In genomic region chr9:114894206-114894605, GRCh38 we compare ENCODE assay signal across 12 cellular contexts. TPM values are rescaled to one million over a fixed set of nuclear protein-coding genes. Genes with fewer than 3 reads are reported as not detected.
DNase-seq lines count a peak whose midpoint lies in the region; ATAC-seq, FAIRE-seq and TF ChIP-seq lines count a peak whose summit lies in the region.
"Had no signal": no experiment of that assay in that cellular context is flagged by ENCODE, and none has a peak within 500 bp of the region (broad histone marks: within the 10 kb centered on the region; RNA-seq: fewer than 3 reads in every experiment).

No MANE protein-coding gene starts in this region.

- intact Hi-C loops in PC-3 (cut with micrococcal nuclease): no loop called here

- H3K27me3 Mint-ChIP-seq in T-helper 2 cell treated with Interferon-gamma antibody and Interleukin-4, amounts not matched to agents 5 μg/mL and 100 μg/mL, for 36 hours (ENCODE audit: low read depth): no peaks in the 10 kb centered on the region
- H3K27me3 Mint-ChIP-seq: brain had no signal

- H2BK15ac ChIP-seq in H1 (ENCODE audit: low read length): no peak overlapping the region

- no peak overlapping the region for H3K23ac ChIP-seq in H1 (ENCODE audit: insufficient read length)

- H3K9me3 Mint-ChIP-seq in T-helper 2 cell treated with Interferon-gamma antibody and Interleukin-4, amounts not matched to agents 5 μg/mL and 100 μg/mL, for 36 hours: peaks cover 15% of the 10 kb centered on the region

- no peaks in the 10 kb centered on the region for H3K23me2 ChIP-seq in H1 (ENCODE audit: low read depth, low read length)

- POLR2A ChIA-PET in PC-3 (lab: Charles Lee; ENCODE audit: unreplicated experiment): no interaction called here
- POLR2A ChIA-PET in H1 (lab: Charles Lee; ENCODE audit: partially characterized antibody): no interaction called here
- POLR2A ChIA-PET in GM10248 (lab: Yijun Ruan, JAX): no interaction called here

- no peak for TF ChIP-seq RAD21 in H1 (IDR thresholded peaks at IDR 0.05 in 1 of 2, conservative IDR thresholded peaks at IDR 0.05 in 1 of 2; ENCODE audit: low read depth in 2 of 2, low read length in 2 of 2)

- no peaks in the 10 kb centered on the region for H3K36me3 ChIP-seq in PC-3 (ENCODE audit: low read depth, low read length)
- H3K36me3 ChIP-seq in H1 (ENCODE audit: control insufficient read depth in 2 of 4, insufficient read depth in 4 of 4, low read length in 3 of 4): no peaks in the 10 kb centered on the region
- H3K36me3 ChIP-seq: heart left ventricle, uterus had no signal

- H3K27ac ChIP-seq in PC-3 (ENCODE audit: low read length) (peak overlapping the region; percentile 89), H1 (ENCODE audit: low read depth, low read length) (no peak overlapping the region)
- H3K27ac ChIP-seq: uterus had no signal

- peaks cover 44% of the 10 kb centered on the region for H3K36me3 Mint-ChIP-seq in T-helper 2 cell treated with Interferon-gamma antibody and Interleukin-4, amounts not matched to agents 5 μg/mL and 100 μg/mL, for 36 hours (ENCODE audit: low read depth)
- H3K36me3 Mint-ChIP-seq: brain had no signal

- TF ChIP-seq CTCF in PC-3 (conservative IDR thresholded peaks at IDR 0.05; ENCODE audit: low read depth, low read length) (no peak), H1 (IDR thresholded peaks at IDR 0.05; ENCODE audit: control extremely low read depth in 1 of 3, insufficient read depth in 1 of 3, low read depth in 1 of 3, low read length in 3 of 3) (no peak), GM10248 (IDR thresholded peaks at IDR 0.05; ENCODE audit: control extremely low read depth, extremely low read depth, low read depth, missing control alignments) (no peak)

- H3K27ac Mint-ChIP-seq in T-helper 2 cell treated with Interferon-gamma antibody and Interleukin-4, amounts not matched to agents 5 μg/mL and 100 μg/mL, for 36 hours: peak overlapping the region; percentile 5

- H3K9me3 ChIP-seq in PC-3 (ENCODE audit: low read length) (no peaks in the 10 kb centered on the region), H1 (ENCODE audit: insufficient read depth in 2 of 2, low read depth in 1 of 2, low read length in 1 of 2) (no peaks in the 10 kb centered on the region)
- H3K9me3 ChIP-seq: uterus had no signal

- no peaks in the 10 kb centered on the region for H3K79me1 ChIP-seq in H1 (ENCODE audit: low read depth, low read length)

- WGBS in H1 (ENCODE audit: extremely low coverage in 1 of 2, insufficient coverage in 1 of 2, insufficient read length in 1 of 2, insufficient replicate concordance in 2 of 2, low coverage in 1 of 2, low lambda C conversion rate in 2 of 2, missing lambda C conversion rate in 1 of 2), 2 experiments: 90% methylated on average over 3 of the region's 3 CpGs; no CpG with 5 or more reads in 1 of the 2 experiments

- H3K14ac ChIP-seq in H1 (ENCODE audit: insufficient read length): no peak overlapping the region

- no peaks in the 10 kb centered on the region for H3F3A ChIP-seq in PC-3 (ENCODE audit: low read length, unreplicated experiment)

- no peaks in the 10 kb centered on the region for H3K79me2 ChIP-seq in PC-3 (ENCODE audit: low read length)
- H3K79me2 ChIP-seq in H1 (ENCODE audit: control insufficient read depth in 1 of 2, insufficient read depth in 2 of 2, low read length in 2 of 2): no peaks in the 10 kb centered on the region

- no peak overlapping the region for H2BK5ac ChIP-seq in H1 (ENCODE audit: low read depth, low read length)

- H4K5ac ChIP-seq in H1 (ENCODE audit: insufficient read length, low read depth, low read length): no peak overlapping the region

- H3K18ac ChIP-seq in H1 (ENCODE audit: extremely low read depth, low read length): no peak overlapping the region

- peaks cover 47% of the 10 kb centered on the region for H3K4me1 Mint-ChIP-seq in T-helper 2 cell treated with Interferon-gamma antibody and Interleukin-4, amounts not matched to agents 5 μg/mL and 100 μg/mL, for 36 hours (ENCODE audit: low read depth)

- no peak overlapping the region for H4K91ac ChIP-seq in H1 (replicated peaks; ENCODE audit: insufficient read length, low read length)

- H3K4me3 ChIP-seq in PC-3 (ENCODE audit: low read length) (no peak overlapping the region), H1 (ENCODE audit: extremely low read depth in 1 of 4, insufficient read depth in 2 of 4, low read depth in 3 of 4, low read length in 4 of 4) (no peak overlapping the region)
- H3K4me3 ChIP-seq: heart left ventricle, uterus had no signal

- no peak for FAIRE-seq in H1 (lab: Jason Lieb, UNC)

- no peak for TF ChIP-seq EP300 in H1 (IDR thresholded peaks at IDR 0.05; ENCODE audit: borderline replicate concordance in 1 of 2, low read depth in 2 of 2, low read length in 2 of 2)

- no peak overlapping the region for H4K8ac ChIP-seq in H1 (ENCODE audit: extremely low read depth, insufficient read depth, low read length)

- H4K20me1 ChIP-seq in PC-3 (ENCODE audit: low read length) (no peaks in the 10 kb centered on the region), H1 (replicated peaks in 1 of 2; ENCODE audit: control insufficient read depth in 1 of 2, insufficient read depth in 2 of 2, low read length in 2 of 2) (no peaks in the 10 kb centered on the region)

- ATAC-seq in PC-3 (peak; percentile 23; the same call in 1 of the 2 replicates), GM18861 (IDR thresholded peaks at IDR 0.05; ENCODE audit: unreplicated experiment) (no peak)

- H3K4me3 Mint-ChIP-seq in T-helper 2 cell treated with Interferon-gamma antibody and Interleukin-4, amounts not matched to agents 5 μg/mL and 100 μg/mL, for 36 hours: no peak overlapping the region
- H3K4me3 Mint-ChIP-seq: brain had no signal

- no TSS peak for BruUV-seq in PC-3 (replicated peaks; lab: Mats Ljungman, UMichigan)

- H2BK120ac ChIP-seq in H1 (replicated peaks; ENCODE audit: low read depth, low read length): no peak overlapping the region

- no peaks in the 10 kb centered on the region for H3K27me3 ChIP-seq in PC-3 (ENCODE audit: low read length)
- no peaks in the 10 kb centered on the region for H3K27me3 ChIP-seq in H1 (replicated peaks in 1 of 4; ENCODE audit: control insufficient read depth in 3 of 4, extremely low read depth in 1 of 4, insufficient read depth in 3 of 4, low read length in 3 of 4)
- H3K27me3 ChIP-seq: heart left ventricle, uterus had no signal

- CTCF ChIA-PET in PC-3 (lab: Charles Lee) (no interaction called here), H1 (lab: Charles Lee; ENCODE audit: partially characterized antibody) (interaction anchor here (1.8 kb wide), 1 partner anchor 16 kb away, joined by 4 read pairs; no protein-coding TSS in a partner anchor), GM10248 (lab: Yijun Ruan, JAX) (interaction anchor here (0.8 to 1.5 kb wide), 5 partner anchors 10 to 213 kb away, joined by 3 to 7 read pairs (median 4); no protein-coding TSS in a partner anchor)

- no peak overlapping the region for H3K56ac ChIP-seq in H1 (replicated peaks; ENCODE audit: insufficient read length, low read depth, low read length)

- peaks cover 42% of the 10 kb centered on the region for H3K4me1 ChIP-seq in PC-3 (ENCODE audit: insufficient read depth, low read length)
- peaks cover 0 to 3% (median 0%) of the 10 kb centered on the region in 4 experiments; a peak in 1 of 7 replicates for H3K4me1 ChIP-seq in H1 (replicated peaks in 1 of 4; ENCODE audit: control insufficient read depth in 3 of 4, insufficient read depth in 4 of 4, low read length in 3 of 4)
- H3K4me1 ChIP-seq: uterus had no signal

- H3K9me2 ChIP-seq in PC-3 (replicated peaks; ENCODE audit: low read length): no peaks in the 10 kb centered on the region

- H2AFZ ChIP-seq in PC-3 (ENCODE audit: low read length) (no peak overlapping the region), H1 (ENCODE audit: low read length) (peak overlapping the region; percentile 31; the same call in 1 of the 2 replicates)

- 0 out of 2 replicates have a peak overlapping the region, but pooled peaks have one; percentile 10 for H2BK20ac ChIP-seq in H1 (ENCODE audit: low read length)

- peak overlapping the region; percentile 28; the same call in 1 of the 2 replicates for H2BK12ac ChIP-seq in H1 (ENCODE audit: low read depth, low read length)

- H3K4ac ChIP-seq in H1 (replicated peaks; ENCODE audit: insufficient read length, low read depth, low read length): no peak overlapping the region

- H3K9ac ChIP-seq in PC-3 (ENCODE audit: low read length) (peak overlapping the region; percentile 55), H1 (replicated peaks in 1 of 4; ENCODE audit: extremely low read depth in 1 of 4, low read depth in 3 of 4, low read length in 3 of 4) (no peak overlapping the region)

- no peak for DNase-seq in T-helper 2 cell treated with Interferon-gamma antibody and Interleukin-4, amounts not matched to agents 5 μg/mL and 100 μg/mL, for 36 hours (ENCODE audit: low spot score)
- DNase-seq in T-helper 2 cell (no peak), PC-3 (peak; percentile 14), H1 (ENCODE audit: low read depth in 1 of 2, low spot score in 2 of 2) (no peak), renal cortical epithelial cell (ENCODE audit: low read depth) (peak; percentile 86), GM10248 (ENCODE audit: extremely low spot score) (no peak)
- DNase-seq in stimulated activated naive CD4-positive, alpha-beta T cell treated with Interleukin-2 at 50 U/mL for 16 hours (lab: John Stamatoyannopoulos, UW): no peak
- DNase-seq: uterus had no signal

- H3K4me2 ChIP-seq in PC-3 (ENCODE audit: low read length) (peak overlapping the region; percentile 43), H1 (ENCODE audit: insufficient read depth in 1 of 2, low read depth in 2 of 2, low read length in 2 of 2) (no peak overlapping the region; a peak in 1 of 4 replicates)

- no peak overlapping the region for H2AK5ac ChIP-seq in H1 (ENCODE audit: low read depth, low read length)

- no peak for TF ChIP-seq POLR2A in H1 (IDR thresholded peaks at IDR 0.05; ENCODE audit: control extremely low read depth in 1 of 2, low read depth in 2 of 2, low read length in 2 of 2)

TF ChIP-seq in H1, 55 proteins besides CTCF, POLR2A, EP300 and RAD21:
- TF ChIP-seq ZNF274 (IDR thresholded peaks at IDR 0.05; ENCODE audit: borderline replicate concordance, extremely low read depth, low read length) (no peak), KDM4A (IDR thresholded peaks at IDR 0.05; ENCODE audit: low read depth, low read length, severe bottlenecking) (no peak)

RNA-seq across cellular contexts. Expression of gene TNFSF8, which starts 36.2 kb away (rescaled TPM):
- not detected in 2 replicates for total RNA-seq in PC-3 (2014; rRNA removed)
- not detected in 2 replicates for total RNA-seq in H1 (2021; fragmentation: NEBNext Ultra II Directional; extraction: Animal tissue kit (Norgen Biotek cat#: 25700))
- not detected in 2 replicates for polyA plus RNA-seq in H1 (2011; rRNA removed)
- polyA plus RNA-seq in H1 (2011; cell fraction: cytosol; rRNA removed): not detected
- not detected for polyA plus RNA-seq in H1 (2011; cell fraction: nucleus; rRNA removed)
- not detected in 4 replicates for polyA plus RNA-seq in H1 (2012, experiment 1 of 2)
- polyA plus RNA-seq in H1 (2012, experiment 2 of 2): not detected
- not detected for polyA plus RNA-seq in H1 (2013, experiment 1 of 2)
- polyA plus RNA-seq in H1 (2013, experiment 2 of 2): not detected
- polyA minus RNA-seq in H1 (2011; rRNA and poly(A)+ RNA removed): not detected in 2 replicates
- polyA minus RNA-seq in H1 (2011; cell fraction: cytosol; rRNA and poly(A)+ RNA removed): not detected
- polyA minus RNA-seq in H1 (2011; cell fraction: nucleus; rRNA and poly(A)+ RNA removed): not detected
- total RNA-seq in renal cortical epithelial cell: not detected in 2 replicates
- total RNA-seq: myocyte had no signal

Comparison
In these comparisons a context has a peak if more than half of its experiments do, and no peak if none do; other contexts are left out.
1. DNase-seq: peak in PC-3 (single experiment) and renal cortical epithelial cell (single experiment); none in T-helper 2 cell treated with Interferon-gamma antibody and Interleukin-4, amounts not matched to agents 5 μg/mL and 100 μg/mL, for 36 hours (single experiment), T-helper 2 cell (0 of 5), H1 (0 of 2), stimulated activated naive CD4-positive, alpha-beta T cell treated with Interleukin-2 at 50 U/mL for 16 hours (single experiment) and GM10248 (single experiment).